Comparison of ENCODE assay signal across 8 cellular contexts in genomic region chr5:120463991-120464626, GRCh38. TPM values are rescaled to one million over a fixed set of nuclear protein-coding genes. Genes with fewer than 3 reads are reported as not detected.
A peak's percentile ranks its signal among the peaks of the same experiment; 100 is the strongest.
DNase-seq lines count a peak whose midpoint lies in the region; ATAC-seq and TF ChIP-seq lines count a peak whose summit lies in the region.

TSS of gene PRR16 (plus strand) at chr5:120464300.

- ATAC-seq in GM18907 (IDR thresholded peaks at IDR 0.05; ENCODE audit: unreplicated experiment) (peak; percentile 81), HG03135 (IDR thresholded peaks at IDR 0.05; ENCODE audit: unreplicated experiment) (peak; percentile 78)
- ATAC-seq in stimulated activated naive B cell treated with anti-CD40 and anti-IgM and Interleukin-4, amounts not matched to agents 10 μg/mL and 1 μg/mL and 100 μg/mL, for 72 hours (replicated peaks) = peak; percentile 86 to 87

- H3K36me3 ChIP-seq in CD4-positive, alpha-beta memory T cell (ENCODE audit: insufficient read depth, low read length) = no peaks in the 10 kb centered on the region
- no peaks in the 10 kb centered on the region for H3K36me3 ChIP-seq in colonic mucosa

- peak within 1 kb of the TSS; percentile 34 to 42 for H3K9ac ChIP-seq in colonic mucosa (ENCODE audit: low read depth in 2 of 2, low read length in 2 of 2)

- H3K9me3 ChIP-seq in CD4-positive, alpha-beta memory T cell (ENCODE audit: control insufficient read depth in 1 of 2, low read length in 2 of 2) = no peaks in the 10 kb centered on the region
- no peaks in the 10 kb centered on the region for H3K9me3 ChIP-seq in colonic mucosa

- H3K36me3 Mint-ChIP-seq in CD4-positive, alpha-beta memory T cell = no peaks in the 10 kb centered on the region
- no peaks in the 10 kb centered on the region for H3K36me3 Mint-ChIP-seq in stimulated activated naive B cell treated with anti-CD40 and anti-IgM and Interleukin-4, amounts not matched to agents 10 μg/mL and 1 μg/mL and 100 μg/mL, for 72 hours

- H3K4me3 ChIP-seq in CD4-positive, alpha-beta memory T cell (ENCODE audit: low read length in 2 of 2) = no peak within 1 kb of the TSS
- H3K4me3 ChIP-seq in colonic mucosa = peak within 1 kb of the TSS; percentile 24

- H3K4me1 ChIP-seq in CD4-positive, alpha-beta memory T cell (ENCODE audit: insufficient read depth, low read length) = no peaks in the 10 kb centered on the region
- H3K4me1 ChIP-seq in colonic mucosa = no peaks in the 10 kb centered on the region

- H3K27ac ChIP-seq in CD4-positive, alpha-beta memory T cell (ENCODE audit: low read depth, low read length) = no peak within 1 kb of the TSS
- H3K27ac ChIP-seq in RWPE1 (peak within 1 kb of the TSS; percentile 51), colonic mucosa (peak within 1 kb of the TSS; percentile 49)

- no peak within 1 kb of the TSS for H3K27ac Mint-ChIP-seq in CD4-positive, alpha-beta memory T cell
- H3K27ac Mint-ChIP-seq in stimulated activated naive B cell treated with anti-CD40 and anti-IgM and Interleukin-4, amounts not matched to agents 10 μg/mL and 1 μg/mL and 100 μg/mL, for 72 hours = peak within 1 kb of the TSS; percentile 62

- peaks cover 0 to 4% (median 0%) of the 10 kb centered on the region in 8 donors for H3K9me3 Mint-ChIP-seq in CD4-positive, alpha-beta memory T cell
- H3K9me3 Mint-ChIP-seq in stimulated activated naive B cell treated with anti-CD40 and anti-IgM and Interleukin-4, amounts not matched to agents 10 μg/mL and 1 μg/mL and 100 μg/mL, for 72 hours = no peaks in the 10 kb centered on the region

- CTCF ChIA-PET in CD4-positive, alpha-beta memory T cell (lab: Charles Lee; ENCODE audit: partially characterized antibody) = no interaction called here
- CTCF ChIA-PET in RWPE1 (lab: Yijun Ruan, JAX) = interaction anchor here (0.7 kb wide), 1 partner anchor 397 kb away, joined by 4 read pairs; no protein-coding TSS in a partner anchor

- intact Hi-C loops in CD4-positive, alpha-beta memory T cell (cut with micrococcal nuclease) = no loop called here
- intact Hi-C loops in colonic mucosa (cut with DNase I) = no loop called here

- DNase-seq in CD4-positive, alpha-beta memory T cell = no peak
- peak; percentile 60 for DNase-seq in RWPE1 (ENCODE audit: low spot score)
- DNase-seq in colonic mucosa = peak; percentile 23
- DNase-seq in left kidney (ENCODE audit: low read depth, low spot score) = peak; percentile 89
- DNase-seq in stimulated activated naive B cell treated with anti-CD40 and anti-IgM and Interleukin-4, amounts not matched to agents 10 μg/mL and 1 μg/mL and 100 μg/mL, for 72 hours = peak; percentile 19
- no peak for DNase-seq in NCI-H2171 treated with DMSO at 0.1 percent for 48 hours (lab: John Stamatoyannopoulos, UW)

- peaks cover 23 to 27% of the 10 kb centered on the region in 2 donors for H3K27me3 Mint-ChIP-seq in CD4-positive, alpha-beta memory T cell
- H3K27me3 Mint-ChIP-seq in stimulated activated naive B cell treated with anti-CD40 and anti-IgM and Interleukin-4, amounts not matched to agents 10 μg/mL and 1 μg/mL and 100 μg/mL, for 72 hours = peaks cover 27 to 28% of the 10 kb centered on the region in 2 donors

- H3K27me3 ChIP-seq in CD4-positive, alpha-beta memory T cell (ENCODE audit: insufficient read depth, low read length) = no peaks in the 10 kb centered on the region
- H3K27me3 ChIP-seq in colonic mucosa = peaks cover 15% of the 10 kb centered on the region

- H3K4me3 Mint-ChIP-seq in CD4-positive, alpha-beta memory T cell = peak within 1 kb of the TSS; percentile 5 to 81 (median 68)
- peak within 1 kb of the TSS; percentile 88 for H3K4me3 Mint-ChIP-seq in stimulated activated naive B cell treated with anti-CD40 and anti-IgM and Interleukin-4, amounts not matched to agents 10 μg/mL and 1 μg/mL and 100 μg/mL, for 72 hours

- H3K4me1 Mint-ChIP-seq in CD4-positive, alpha-beta memory T cell = peaks cover 4 to 26% (median 7%) of the 10 kb centered on the region in 4 donors
- H3K4me1 Mint-ChIP-seq in stimulated activated naive B cell treated with anti-CD40 and anti-IgM and Interleukin-4, amounts not matched to agents 10 μg/mL and 1 μg/mL and 100 μg/mL, for 72 hours = peaks cover 11 to 38% of the 10 kb centered on the region in 2 donors

- POLR2A ChIA-PET in CD4-positive, alpha-beta memory T cell (lab: Charles Lee; ENCODE audit: partially characterized antibody) = no interaction called here
- POLR2A ChIA-PET in RWPE1 (lab: Yijun Ruan, JAX; ENCODE audit: low non-redundant PET) = interaction anchor here (0.7 kb wide), 1 partner anchor 525 kb away, joined by 7 read pairs; no protein-coding TSS in a partner anchor

- TF ChIP-seq CTCF in RWPE1 (conservative IDR thresholded peaks at IDR 0.05; ENCODE audit: low read depth) (peak; percentile 73), colonic mucosa (IDR thresholded peaks at IDR 0.05) (no peak)

RNA-seq across cellular contexts. Expression of gene PRR16, which starts in this region (rescaled TPM):
- total RNA-seq in CD4-positive, alpha-beta memory T cell = not detected
- polyA plus RNA-seq in CD4-positive, alpha-beta memory T cell = not detected
- total RNA-seq in colonic mucosa = 1 to 10 TPM; 1.2 to 1.4 TPM

Comparison
In these comparisons a context has a peak if more than half of its experiments do, and no peak if none do; other contexts are left out.
1. DNase-seq: peak in RWPE1 (single experiment), colonic mucosa (single experiment), left kidney (single experiment) and stimulated activated naive B cell treated with anti-CD40 and anti-IgM and Interleukin-4, amounts not matched to agents 10 μg/mL and 1 μg/mL and 100 μg/mL, for 72 hours (single experiment); none in CD4-positive, alpha-beta memory T cell (0 of 5) and NCI-H2171 treated with DMSO at 0.1 percent for 48 hours (single experiment).
2. Peak in every context shown above with its lines, with median percentiles within 50 percentile points of each other: ATAC-seq.